In genomic region chr9:130451509-130452388, GRCh38 we compare ENCODE assay signal across 8 cellular contexts. TPM values are rescaled to one million over a fixed set of nuclear protein-coding genes. Genes with fewer than 3 reads are reported as not detected.
DNase-seq lines count a peak whose midpoint lies in the region; FAIRE-seq and TF ChIP-seq lines count a peak whose summit lies in the region.

No MANE protein-coding gene starts in this region.

- in situ Hi-C loops in astrocyte of the cerebellum (cut with HindIII; ENCODE audit: low sequenced_read_pairs): no loop called here

- peaks cover 0 to 1% (median 0%) of the 10 kb centered on the region in 4 donors for H3K4me1 Mint-ChIP-seq in CD4-positive, alpha-beta memory T cell

- H3K36me3 Mint-ChIP-seq in CD4-positive, alpha-beta memory T cell: no peaks in the 10 kb centered on the region

- CTCF ChIA-PET in CD4-positive, alpha-beta memory T cell (lab: Charles Lee; ENCODE audit: partially characterized antibody): no interaction called here

- no peaks in the 10 kb centered on the region for H3K36me3 ChIP-seq in CD4-positive, alpha-beta memory T cell (ENCODE audit: insufficient read depth, low read length)

- intact Hi-C loops in CD4-positive, alpha-beta memory T cell (cut with micrococcal nuclease): no loop called here

- no peaks in the 10 kb centered on the region for H3K9me3 ChIP-seq in CD4-positive, alpha-beta memory T cell (ENCODE audit: control insufficient read depth in 1 of 2, low read length in 2 of 2)

- H3K4me3 ChIP-seq in astrocyte of the cerebellum (ENCODE audit: low read depth, low read length): no peak overlapping the region
- no peak overlapping the region for H3K4me3 ChIP-seq in CD4-positive, alpha-beta memory T cell (ENCODE audit: low read length in 2 of 2)

- H3K4me1 ChIP-seq in CD4-positive, alpha-beta memory T cell (ENCODE audit: insufficient read depth, low read length): no peaks in the 10 kb centered on the region

- H3K27me3 Mint-ChIP-seq in CD4-positive, alpha-beta memory T cell: peaks cover 13 to 20% of the 10 kb centered on the region in 2 donors

- no peaks in the 10 kb centered on the region for H3K27me3 ChIP-seq in CD4-positive, alpha-beta memory T cell (ENCODE audit: insufficient read depth, low read length)

- no peak overlapping the region for H3K4me3 Mint-ChIP-seq in CD4-positive, alpha-beta memory T cell

- no peaks in the 10 kb centered on the region for H3K9me3 Mint-ChIP-seq in CD4-positive, alpha-beta memory T cell

- H3K27ac ChIP-seq in CD4-positive, alpha-beta memory T cell (ENCODE audit: low read depth, low read length): no peak overlapping the region

- no peak for FAIRE-seq in H54 (lab: Jason Lieb, UNC)

- no peak overlapping the region for H3K27ac Mint-ChIP-seq in CD4-positive, alpha-beta memory T cell

- peak; percentile 67 for TF ChIP-seq CTCF in astrocyte of the cerebellum (IDR thresholded peaks at IDR 0.05; ENCODE audit: low read depth, low read length, missing control alignments)

- DNase-seq in AG08395 (ENCODE audit: low spot score) (peak; percentile 98), H54 (ENCODE audit: insufficient read length, low spot score) (peak; percentile 43), NCI-H226 (peak; percentile 94), astrocyte of the cerebellum (ENCODE audit: low read depth) (peak; percentile 95), hepatic stellate cell (ENCODE audit: low spot score) (peak; percentile 96), T-helper 2 cell (no peak)
- DNase-seq in stimulated activated CD8-positive, alpha-beta memory T cell treated with anti-CD3 and anti-CD28 coated beads, Interleukin-4, amount 100 ng/mL, for 48 hours: peak; percentile 50
- DNase-seq in CD4-positive, alpha-beta memory T cell: no peak

- TF ChIP-seq POLR2A in H54 (IDR thresholded peaks at IDR 0.05; ENCODE audit: low read depth, low read length): no peak

- POLR2A ChIA-PET in CD4-positive, alpha-beta memory T cell (lab: Charles Lee; ENCODE audit: partially characterized antibody): no interaction called here

RNA-seq across cellular contexts. Expression of gene ASS1, which starts 7.0 kb away (rescaled TPM):
- total RNA-seq in CD4-positive, alpha-beta memory T cell: not detected
- polyA plus RNA-seq in CD4-positive, alpha-beta memory T cell: not detected

Comparison
In these comparisons a context has a peak if more than half of its experiments do, and no peak if none do; other contexts are left out.
1. DNase-seq: peak in AG08395 (single experiment), H54 (single experiment), NCI-H226 (single experiment), astrocyte of the cerebellum (single experiment), hepatic stellate cell (single experiment) and stimulated activated CD8-positive, alpha-beta memory T cell treated with anti-CD3 and anti-CD28 coated beads, Interleukin-4, amount 100 ng/mL, for 48 hours (single experiment); none in T-helper 2 cell (0 of 5) and CD4-positive, alpha-beta memory T cell (0 of 5).